8 cellular contexts compared by ENCODE assay signal in the genomic region with DNA sequence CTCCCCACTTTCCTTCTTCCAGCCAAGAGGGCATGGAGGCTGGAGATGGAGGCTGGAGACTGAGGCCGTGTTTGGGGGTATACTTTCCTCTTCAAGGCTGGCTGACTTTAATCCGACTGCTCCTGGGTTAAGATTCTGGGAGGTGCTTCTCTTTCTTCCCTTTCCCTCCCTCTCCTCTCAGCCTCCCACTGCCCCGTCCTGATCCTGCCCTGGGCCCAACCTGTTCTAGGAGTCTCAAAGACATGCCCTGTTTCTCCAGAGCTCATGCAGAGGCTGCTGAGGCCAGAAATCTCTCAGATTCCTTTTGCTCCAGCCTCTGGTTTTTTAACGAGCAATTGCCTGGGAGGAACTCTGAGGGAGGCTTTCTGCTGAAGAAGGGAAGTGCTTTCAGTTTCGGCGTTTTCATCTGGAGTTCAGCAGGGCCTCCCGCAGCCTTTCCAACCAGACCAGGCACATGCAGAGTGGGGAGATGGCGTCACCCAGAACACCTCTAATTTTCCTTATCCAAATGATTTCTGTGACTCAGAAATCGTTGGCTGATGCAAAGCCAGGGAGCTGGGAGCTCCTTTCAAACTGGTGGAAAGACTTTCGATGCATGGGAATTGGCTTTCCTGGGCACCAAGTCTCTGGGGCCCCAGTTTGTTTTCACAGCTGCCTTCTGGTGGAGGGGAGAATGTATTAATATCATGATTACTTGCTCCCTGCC. TPM values are rescaled to one million over a fixed set of nuclear protein-coding genes. Genes with fewer than 3 reads are reported as not detected.
A peak's percentile ranks its signal among the peaks of the same experiment; 100 is the strongest.
DNase-seq lines count a peak whose midpoint lies in the region; ATAC-seq, FAIRE-seq and TF ChIP-seq lines count a peak whose summit lies in the region.

No MANE protein-coding gene starts in this region.

- ATAC-seq in HG03280 (IDR thresholded peaks at IDR 0.05; ENCODE audit: unreplicated experiment) (no peak), GM18498 (IDR thresholded peaks at IDR 0.05; ENCODE audit: unreplicated experiment) (no peak)

- H3K9ac ChIP-seq in endothelial cell of umbilical vein (replicated peaks; ENCODE audit: extremely low read depth, insufficient read depth, low read length): peak overlapping the region; percentile 41

- no peaks in the 10 kb centered on the region for H3K9me3 ChIP-seq in endothelial cell of umbilical vein (replicated peaks; ENCODE audit: control insufficient read depth, insufficient read depth, low read length)
- H3K9me3 ChIP-seq in neutrophil: no peaks in the 10 kb centered on the region

- POLR2A ChIA-PET in endothelial cell of umbilical vein (lab: Charles Lee): no interaction called here

- no TSS peak for BruUV-seq in endothelial cell of umbilical vein (replicated peaks; lab: Mats Ljungman, UMichigan)

- no peaks in the 10 kb centered on the region for H3K9me1 ChIP-seq in endothelial cell of umbilical vein (replicated peaks; ENCODE audit: control insufficient read depth, extremely low read depth, insufficient read depth, low read length)

- peak overlapping the region; percentile 17 for H3K4me2 ChIP-seq in endothelial cell of umbilical vein (ENCODE audit: insufficient read depth, low read length)

- dilution Hi-C loops in endothelial cell of umbilical vein (cut with MboI; ENCODE audit: extremely low pct_ligation_motif_present, low sequenced_read_pairs): no loop called here

- intact Hi-C loops in endothelial cell of umbilical vein (cut with micrococcal nuclease): no loop called here

- H4K20me1 ChIP-seq in endothelial cell of umbilical vein (replicated peaks; ENCODE audit: control insufficient read depth, extremely low read depth, insufficient read depth, low read length): no peaks in the 10 kb centered on the region

- H3K79me2 ChIP-seq in endothelial cell of umbilical vein (ENCODE audit: control insufficient read depth, insufficient read depth, low read length): no peaks in the 10 kb centered on the region

- no peaks in the 10 kb centered on the region for H3K27me3 ChIP-seq in endothelial cell of umbilical vein (ENCODE audit: control insufficient read depth in 2 of 2, insufficient read depth in 2 of 2, low read length in 2 of 2)
- H3K27me3 ChIP-seq in neutrophil: no peaks in the 10 kb centered on the region

- peak; percentile 59 for FAIRE-seq in endothelial cell of umbilical vein (lab: Jason Lieb, UNC)

- H3K36me3 ChIP-seq in endothelial cell of umbilical vein (ENCODE audit: control insufficient read depth in 2 of 2, extremely low read depth in 1 of 2, insufficient read depth in 2 of 2, low read length in 2 of 2) (no peaks in the 10 kb centered on the region), neutrophil (no peaks in the 10 kb centered on the region)

- DNase-seq in NOMO-1 treated with DMSO at 0.1 percent for 48 hours (lab: John Stamatoyannopoulos, UW; ENCODE audit: unreplicated experiment) (peak; percentile 35), endothelial cell of umbilical vein (ENCODE audit: low read depth, low spot score) (peak; percentile 68), iPS-NIHi11 (ENCODE audit: low spot score) (no peak)
- DNase-seq in stimulated activated CD4-positive, alpha-beta T cell treated with anti-CD3 and anti-CD28 coated beads, Interleukin-12 subunit alpha, Interleukin-12 subunit beta, amount 100 ng/mL, for 4 hours: no peak

- peak overlapping the region; percentile 52 for H2AFZ ChIP-seq in endothelial cell of umbilical vein (ENCODE audit: low read depth, low read length)

- H3K27ac ChIP-seq in endothelial cell of umbilical vein (ENCODE audit: insufficient read depth, low read depth, low read length) (peak overlapping the region; percentile 38), neutrophil (peak overlapping the region; percentile 100)

- peaks cover 8% of the 10 kb centered on the region for H3K4me1 ChIP-seq in endothelial cell of umbilical vein (ENCODE audit: control insufficient read depth, extremely low read depth, insufficient read depth, low read length)
- H3K4me1 ChIP-seq in neutrophil (ENCODE audit: control insufficient read depth in 1 of 2, insufficient read depth in 1 of 2, low read depth in 1 of 2, low read length in 1 of 2): peaks cover 92 to 100% of the 10 kb centered on the region in 2 experiments

- H3K4me3 ChIP-seq in GM08714 (ENCODE audit: low read length) (peak overlapping the region; percentile 2; the same call in 1 of the 2 replicates), endothelial cell of umbilical vein (replicated peaks in 1 of 3; ENCODE audit: insufficient read depth in 1 of 3, low read depth in 1 of 3, low read length in 3 of 3) (no peak overlapping the region), neutrophil (ENCODE audit: low read depth in 1 of 2, low read length in 1 of 2) (peak overlapping the region; percentile 37 to 40)

- no peak for TF ChIP-seq POLR2A in endothelial cell of umbilical vein (IDR thresholded peaks at IDR 0.05; ENCODE audit: low read depth, low read length)

- TF ChIP-seq CTCF in endothelial cell of umbilical vein (IDR thresholded peaks at IDR 0.05; ENCODE audit: extremely low read depth in 1 of 2, insufficient read depth in 1 of 2, low read depth in 1 of 2, low read length in 2 of 2): no peak
- TF ChIP-seq CTCF in neutrophil (IDR thresholded peaks at IDR 0.05): no peak

- CTCF ChIA-PET in endothelial cell of umbilical vein (lab: Charles Lee): interaction anchor here (0.6 to 1.2 kb wide), 3 partner anchors 22 to 132 kb away, joined by 3 to 7 read pairs (median 3); no protein-coding TSS in a partner anchor

TF ChIP-seq in endothelial cell of umbilical vein, 7 proteins besides CTCF, POLR2A, EP300 and RAD21:
- TF ChIP-seq POLR2AphosphoS5 (IDR thresholded peaks at IDR 0.05; ENCODE audit: insufficient read depth, low read depth, low read length): no peak
- TF ChIP-seq MYC (IDR thresholded peaks at IDR 0.05; ENCODE audit: low read depth, low read length): no peak
- no peak for TF ChIP-seq EZH2 (IDR thresholded peaks at IDR 0.05; ENCODE audit: borderline replicate concordance, low read depth, low read length, severe bottlenecking)
- no peak for TF ChIP-seq FOS (IDR thresholded peaks at IDR 0.05; ENCODE audit: borderline replicate concordance, insufficient read depth, low read length)
- TF ChIP-seq JUN (IDR thresholded peaks at IDR 0.05; ENCODE audit: borderline replicate concordance, insufficient read depth, insufficient read length, low read depth): no peak
- TF ChIP-seq, protein P1, sequence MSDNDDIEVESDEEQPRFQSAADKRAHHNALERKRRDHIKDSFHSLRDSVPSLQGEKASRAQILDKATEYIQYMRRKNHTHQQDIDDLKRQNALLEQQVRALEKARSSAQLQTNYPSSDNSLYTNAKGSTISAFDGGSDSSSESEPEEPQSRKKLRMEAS (IDR thresholded peaks at IDR 0.05; ENCODE audit: insufficient read depth, insufficient read length): no peak
- TF ChIP-seq GATA2 (IDR thresholded peaks at IDR 0.05; ENCODE audit: insufficient read depth, insufficient read length, low read depth, low read length): no peak
TF ChIP-seq in endothelial cell of umbilical vein: peak in this region for 0.

RNA-seq across cellular contexts. Expression of gene FAM9C, which starts 34.5 kb away (rescaled TPM):
- total RNA-seq in endothelial cell of umbilical vein: not detected in 2 replicates
- not detected in 2 replicates for polyA plus RNA-seq in endothelial cell of umbilical vein
- polyA plus RNA-seq in endothelial cell of umbilical vein (2011; cell fraction: cytosol; rRNA removed): not detected in 2 replicates
- not detected in 2 replicates for polyA plus RNA-seq in endothelial cell of umbilical vein (2011; cell fraction: nucleus; rRNA removed)
- not detected in 2 replicates for polyA plus RNA-seq in endothelial cell of umbilical vein (2012)
- polyA minus RNA-seq in endothelial cell of umbilical vein: not detected in 2 replicates
- not detected for polyA minus RNA-seq in endothelial cell of umbilical vein (2011; cell fraction: cytosol; rRNA and poly(A)+ RNA removed)
- polyA minus RNA-seq in endothelial cell of umbilical vein (2011; cell fraction: nucleus; rRNA and poly(A)+ RNA removed): not detected in 2 replicates

Comparison
In these comparisons a context has a peak if more than half of its experiments do, and no peak if none do; other contexts are left out.
1. H3K4me3 ChIP-seq: peak in GM08714 (single experiment) and neutrophil (2 of 2); none in endothelial cell of umbilical vein (0 of 3).
2. DNase-seq: peak in NOMO-1 treated with DMSO at 0.1 percent for 48 hours (single experiment) and endothelial cell of umbilical vein (single experiment); none in iPS-NIHi11 (single experiment) and stimulated activated CD4-positive, alpha-beta T cell treated with anti-CD3 and anti-CD28 coated beads, Interleukin-12 subunit alpha, Interleukin-12 subunit beta, amount 100 ng/mL, for 4 hours (single experiment).